ENCODE assay signal across 8 cellular contexts in the genomic region with DNA sequence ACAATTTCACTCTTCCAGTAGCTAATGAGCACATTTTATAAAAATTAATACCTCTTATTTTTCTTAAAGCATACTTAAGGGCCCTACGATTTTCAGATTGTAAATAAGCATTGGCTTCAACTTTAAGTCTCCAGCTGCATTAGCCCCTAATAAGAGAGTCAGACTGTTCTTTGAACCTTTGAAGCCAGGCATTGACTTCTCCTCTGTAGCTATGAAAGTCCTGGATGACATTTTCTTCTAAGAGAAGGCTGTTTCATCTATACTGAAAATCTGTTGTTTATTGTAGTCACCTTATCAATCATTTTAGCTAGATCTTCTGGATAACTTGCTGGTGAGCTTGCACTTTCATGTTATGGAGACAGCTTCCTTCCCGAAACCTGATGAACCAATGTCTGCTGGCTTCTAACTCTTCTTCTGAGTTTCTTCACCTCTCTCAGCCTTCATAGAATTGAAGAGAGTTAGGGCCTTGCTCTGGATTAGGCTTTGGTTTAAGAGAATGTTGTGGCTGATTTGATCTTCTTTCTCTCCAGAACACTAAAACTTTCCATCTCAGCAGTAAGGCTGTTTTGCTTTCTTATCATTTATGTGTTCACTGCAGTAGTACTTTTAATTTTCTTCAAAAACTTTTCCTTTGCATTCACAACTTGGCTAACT.
DNase-seq lines count a peak whose midpoint lies in the region; ATAC-seq, FAIRE-seq and TF ChIP-seq lines count a peak whose summit lies in the region.

No MANE protein-coding gene starts in this region.

- POLR2A ChIA-PET in GM12878 (lab: Charles Lee): interaction anchor here (0.7 to 3.0 kb wide), 19 partner anchors 11 to 234 kb away, joined by 3 to 21 read pairs (median 6); no protein-coding TSS in a partner anchor

- peak overlapping the region; percentile 58 for H3K4me2 ChIP-seq in BLaER1
- H3K4me2 ChIP-seq in GM12878 (ENCODE audit: control insufficient read depth, insufficient read depth): peak overlapping the region; percentile 78

- 2% methylated on average over 2 of the region's 2 CpGs for WGBS in GM12878 (ENCODE audit: insufficient coverage, insufficient replicate concordance, low lambda C conversion rate, missing lambda C conversion rate)

- BruUV-seq in GM12878 (replicated peaks; lab: Mats Ljungman, UMichigan): TSS peak; percentile 99

- SMC1A ChIA-PET in GM12878 (lab: Charles Lee; ENCODE audit: uncharacterized antibody, unreplicated experiment): interaction anchor here (0.6 to 9.8 kb wide), 55 partner anchors 8 to 922 kb away, joined by 3 to 150 read pairs (median 4); a partner anchor contains a TSS

- no peaks in the 10 kb centered on the region; the same call in 1 of the 2 replicates for H3K9me3 ChIP-seq in BLaER1
- peaks cover 2% of the 10 kb centered on the region; the same call in 2 of the 3 replicates for H3K9me3 ChIP-seq in GM12878 (replicated peaks; ENCODE audit: control insufficient read depth, insufficient read depth, low read length)

- H3K36me3 ChIP-seq in BLaER1 (no peaks in the 10 kb centered on the region), GM12878 (ENCODE audit: control insufficient read depth in 2 of 2, insufficient read depth in 2 of 2, low read length in 1 of 2) (0 out of 4 replicates have a peak, but pooled peaks cover 0 to 3% of the 10 kb centered on the region in 2 experiments)

- H2AFZ ChIP-seq in GM12878 (ENCODE audit: control insufficient read depth, low read depth, low read length): no peak overlapping the region

- TF ChIP-seq CTCF in GM12878 (IDR thresholded peaks at IDR 0.05 in 2 of 3, conservative IDR thresholded peaks at IDR 0.05 in 1 of 3; ENCODE audit: control insufficient read depth in 2 of 3, extremely low read depth in 1 of 3, insufficient read depth in 1 of 3, low read depth in 3 of 3, low read length in 3 of 3): no peak

- H3K27me3 ChIP-seq in BLaER1: no peaks in the 10 kb centered on the region
- no peaks in the 10 kb centered on the region for H3K27me3 ChIP-seq in GM12878 (replicated peaks in 1 of 2; ENCODE audit: control insufficient read depth in 2 of 2, insufficient read depth in 2 of 2, low read length in 1 of 2)

- peaks cover 59% of the 10 kb centered on the region for H3K79me2 ChIP-seq in GM12878 (ENCODE audit: control insufficient read depth, insufficient read depth, low read length)

- TF ChIP-seq POLR2A in GM12878 (IDR thresholded peaks at IDR 0.05; ENCODE audit: low read depth, low read length): no peak

- DNase-seq in GM12878 (ENCODE audit: low read depth, low spot score) (peak; percentile 48), NCI-H1436 (lab: John Stamatoyannopoulos, UW) (no peak), hippocampal formation (lab: John Stamatoyannopoulos, UW) (no peak), NCI-H510A treated with DMSO at 0.1 percent for 48 hours (lab: John Stamatoyannopoulos, UW) (no peak), anterior cingulate cortex (lab: John Stamatoyannopoulos, UW) (no peak)

- no peak for TF ChIP-seq RAD21 in GM12878 (IDR thresholded peaks at IDR 0.05; ENCODE audit: insufficient read depth, low read depth, low read length)

- H3K4me3 ChIP-seq in BLaER1 (no peak overlapping the region), GM12878 (peak overlapping the region; percentile 32; the same call in 1 of the 2 replicates)

- CTCF ChIA-PET in GM12878 (lab: Yijun Ruan, JAX): interaction anchor here (0.5 to 2.3 kb wide), 25 partner anchors 8 to 587 kb away, joined by 3 to 18 read pairs (median 3); no protein-coding TSS in a partner anchor

- H4K20me1 ChIP-seq in BLaER1: no peaks in the 10 kb centered on the region
- H4K20me1 ChIP-seq in GM12878 (ENCODE audit: control insufficient read depth, insufficient read depth): no peaks in the 10 kb centered on the region

- no peak for FAIRE-seq in GM12878 (lab: Jason Lieb, UNC)

- in situ Hi-C loops in GM12878 (cut with MboI): loop anchor here (5.0 kb wide), 1 partner anchor 228 kb away; no protein-coding TSS in a partner anchor

- no peak for TF ChIP-seq EP300 in GM12878 (IDR thresholded peaks at IDR 0.05; ENCODE audit: borderline replicate concordance in 1 of 2, control insufficient read depth in 1 of 2, low read depth in 2 of 2, low read length in 2 of 2)

- H3K9ac ChIP-seq in BLaER1: no peak overlapping the region
- H3K9ac ChIP-seq in GM12878 (ENCODE audit: control insufficient read depth, insufficient read depth, low read length): peak overlapping the region; percentile 59

- H3K27ac ChIP-seq in BLaER1 (peak overlapping the region; percentile 42; the same call in 1 of the 2 replicates), GM12878 (ENCODE audit: control insufficient read depth, insufficient read depth) (peak overlapping the region; percentile 98)

- ATAC-seq in GM19397 (IDR thresholded peaks at IDR 0.05; ENCODE audit: unreplicated experiment) (peak; percentile 27), HG03159 (IDR thresholded peaks at IDR 0.05; ENCODE audit: unreplicated experiment) (peak; percentile 22), GM12878 (peak; percentile 43)

- RAD21 ChIA-PET in GM12878 (lab: Charles Lee; ENCODE audit: unreplicated experiment): interaction anchor here (0.7 to 8.5 kb wide), 50 partner anchors 9 to 301 kb away, joined by 3 to 151 read pairs (median 4); a partner anchor contains a TSS

- intact Hi-C loops in GM12878 (cut with micrococcal nuclease; ENCODE audit: unreplicated experiment): loop anchor here (1.0 to 10.0 kb wide), 6 partner anchors 31 to 410 kb away; no protein-coding TSS in a partner anchor

- H3K4me1 ChIP-seq in BLaER1: peaks cover 22% of the 10 kb centered on the region
- peaks cover 54% of the 10 kb centered on the region for H3K4me1 ChIP-seq in GM12878 (ENCODE audit: control insufficient read depth, insufficient read depth, low read length)

TF ChIP-seq in GM12878, 131 proteins besides CTCF, POLR2A, EP300 and RAD21 (continues in another document):
- TF ChIP-seq, protein P1, sequence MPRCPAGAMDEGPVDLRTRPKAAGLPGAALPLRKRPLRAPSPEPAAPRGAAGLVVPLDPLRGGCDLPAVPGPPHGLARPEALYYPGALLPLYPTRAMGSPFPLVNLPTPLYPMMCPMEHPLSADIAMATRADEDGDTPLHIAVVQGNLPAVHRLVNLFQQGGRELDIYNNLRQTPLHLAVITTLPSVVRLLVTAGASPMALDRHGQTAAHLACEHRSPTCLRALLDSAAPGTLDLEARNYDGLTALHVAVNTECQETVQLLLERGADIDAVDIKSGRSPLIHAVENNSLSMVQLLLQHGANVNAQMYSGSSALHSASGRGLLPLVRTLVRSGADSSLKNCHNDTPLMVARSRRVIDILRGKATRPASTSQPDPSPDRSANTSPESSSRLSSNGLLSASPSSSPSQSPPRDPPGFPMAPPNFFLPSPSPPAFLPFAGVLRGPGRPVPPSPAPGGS (IDR thresholded peaks at IDR 0.05; ENCODE audit: borderline replicate concordance, insufficient read depth, low read depth, low read length, poor library complexity, severe bottlenecking): no peak
- TF ChIP-seq POLR2AphosphoS5 (IDR thresholded peaks at IDR 0.05; ENCODE audit: low read length) (peak; percentile 38; the same call in 1 of the 2 replicates), RFX5 (IDR thresholded peaks at IDR 0.05; ENCODE audit: low read depth, low read length) (no peak), SREBF2 (IDR thresholded peaks at IDR 0.05; ENCODE audit: low read length) (no peak), TAF1 (IDR thresholded peaks at IDR 0.05; ENCODE audit: borderline replicate concordance, low read depth, low read length) (0 out of 2 replicates have a peak, but pooled peaks have one; percentile 6), FOS (IDR thresholded peaks at IDR 0.05; ENCODE audit: borderline replicate concordance, extremely low read depth, insufficient read length) (no peak), CHD4 (IDR thresholded peaks at IDR 0.05) (no peak), HCFC1 (IDR thresholded peaks at IDR 0.05; ENCODE audit: low read length) (no peak), EED (IDR thresholded peaks at IDR 0.05; ENCODE audit: low read depth) (peak; percentile 32; the same call in 1 of the 2 replicates)
- TF ChIP-seq, protein P2, sequence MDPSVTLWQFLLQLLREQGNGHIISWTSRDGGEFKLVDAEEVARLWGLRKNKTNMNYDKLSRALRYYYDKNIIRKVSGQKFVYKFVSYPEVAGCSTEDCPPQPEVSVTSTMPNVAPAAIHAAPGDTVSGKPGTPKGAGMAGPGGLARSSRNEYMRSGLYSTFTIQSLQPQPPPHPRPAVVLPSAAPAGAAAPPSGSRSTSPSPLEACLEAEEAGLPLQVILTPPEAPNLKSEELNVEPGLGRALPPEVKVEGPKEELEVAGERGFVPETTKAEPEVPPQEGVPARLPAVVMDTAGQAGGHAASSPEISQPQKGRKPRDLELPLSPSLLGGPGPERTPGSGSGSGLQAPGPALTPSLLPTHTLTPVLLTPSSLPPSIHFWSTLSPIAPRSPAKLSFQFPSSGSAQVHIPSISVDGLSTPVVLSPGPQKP (IDR thresholded peaks at IDR 0.05; ENCODE audit: low read depth, low read length): no peak
- TF ChIP-seq, protein P3, sequence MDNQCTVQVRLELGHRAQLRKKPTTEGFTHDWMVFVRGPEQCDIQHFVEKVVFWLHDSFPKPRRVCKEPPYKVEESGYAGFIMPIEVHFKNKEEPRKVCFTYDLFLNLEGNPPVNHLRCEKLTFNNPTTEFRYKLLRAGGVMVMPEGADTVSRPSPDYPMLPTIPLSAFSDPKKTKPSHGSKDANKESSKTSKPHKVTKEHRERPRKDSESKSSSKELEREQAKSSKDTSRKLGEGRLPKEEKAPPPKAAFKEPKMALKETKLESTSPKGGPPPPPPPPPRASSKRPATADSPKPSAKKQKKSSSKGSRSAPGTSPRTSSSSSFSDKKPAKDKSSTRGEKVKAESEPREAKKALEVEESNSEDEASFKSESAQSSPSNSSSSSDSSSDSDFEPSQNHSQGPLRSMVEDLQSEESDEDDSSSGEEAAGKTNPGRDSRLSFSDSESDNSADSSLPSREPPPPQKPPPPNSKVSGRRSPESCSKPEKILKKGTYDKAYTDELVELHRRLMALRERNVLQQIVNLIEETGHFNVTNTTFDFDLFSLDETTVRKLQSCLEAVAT (IDR thresholded peaks at IDR 0.05): peak; percentile 46
- TF ChIP-seq, protein P4, sequence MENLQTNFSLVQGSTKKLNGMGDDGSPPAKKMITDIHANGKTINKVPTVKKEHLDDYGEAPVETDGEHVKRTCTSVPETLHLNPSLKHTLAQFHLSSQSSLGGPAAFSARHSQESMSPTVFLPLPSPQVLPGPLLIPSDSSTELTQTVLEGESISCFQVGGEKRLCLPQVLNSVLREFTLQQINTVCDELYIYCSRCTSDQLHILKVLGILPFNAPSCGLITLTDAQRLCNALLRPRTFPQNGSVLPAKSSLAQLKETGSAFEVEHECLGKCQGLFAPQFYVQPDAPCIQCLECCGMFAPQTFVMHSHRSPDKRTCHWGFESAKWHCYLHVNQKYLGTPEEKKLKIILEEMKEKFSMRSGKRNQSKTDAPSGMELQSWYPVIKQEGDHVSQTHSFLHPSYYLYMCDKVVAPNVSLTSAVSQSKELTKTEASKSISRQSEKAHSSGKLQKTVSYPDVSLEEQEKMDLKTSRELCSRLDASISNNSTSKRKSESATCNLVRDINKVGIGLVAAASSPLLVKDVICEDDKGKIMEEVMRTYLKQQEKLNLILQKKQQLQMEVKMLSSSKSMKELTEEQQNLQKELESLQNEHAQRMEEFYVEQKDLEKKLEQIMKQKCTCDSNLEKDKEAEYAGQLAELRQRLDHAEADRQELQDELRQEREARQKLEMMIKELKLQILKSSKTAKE (IDR thresholded peaks at IDR 0.05; ENCODE audit: low read depth, poor library complexity, severe bottlenecking): no peak
